ENCODE assay signal across 13 cellular contexts in genomic region chr13:25902946-25903345, GRCh38.
DNase-seq lines count a peak whose midpoint lies in the region; ATAC-seq, FAIRE-seq and TF ChIP-seq lines count a peak whose summit lies in the region.
"Had no signal": no experiment of that assay in that cellular context is flagged by ENCODE, and none has a peak within 500 bp of the region (broad histone marks: within the 10 kb centered on the region; RNA-seq: fewer than 3 reads in every experiment).

No MANE protein-coding gene starts in this region.

- POLR2A ChIA-PET in H1 (lab: Charles Lee; ENCODE audit: partially characterized antibody) = no interaction called here
- POLR2A ChIA-PET in activated CD4-positive, alpha-beta T cell treated with anti-CD3 and anti-CD28 coated beads, Interleukin-2, amount 10 ng/mL, durations not matched to agents 7 days and 5 days (lab: Charles Lee) = no interaction called here

- no peak for FAIRE-seq in H1 (lab: Jason Lieb, UNC)
- no peak for FAIRE-seq in RCC 7860 (lab: Jason Lieb, UNC)
- FAIRE-seq in GM19239 (lab: Jason Lieb, UNC) = no peak

- peaks cover 63% of the 10 kb centered on the region for H3K4me1 ChIP-seq in BLaER1
- peaks cover 11% of the 10 kb centered on the region; the same call in 1 of the 2 replicates for H3K4me1 ChIP-seq in Karpas-422 (ENCODE audit: low read length)
- peaks cover 0 to 4% (median 3%) of the 10 kb centered on the region in 4 experiments; a peak in 3 of 7 replicates for H3K4me1 ChIP-seq in H1 (replicated peaks in 1 of 4; ENCODE audit: control insufficient read depth in 3 of 4, insufficient read depth in 4 of 4, low read length in 3 of 4)

- H3K4ac ChIP-seq in H1 (replicated peaks; ENCODE audit: insufficient read length, low read depth, low read length) = no peak overlapping the region

- peak overlapping the region; percentile 28; the same call in 1 of the 2 replicates for H2BK5ac ChIP-seq in H1 (ENCODE audit: low read depth, low read length)

- no peak for TF ChIP-seq RAD21 in H1 (IDR thresholded peaks at IDR 0.05 in 1 of 2, conservative IDR thresholded peaks at IDR 0.05 in 1 of 2; ENCODE audit: low read depth in 2 of 2, low read length in 2 of 2)

- H2AFZ ChIP-seq in Karpas-422 (ENCODE audit: low read length) (peak overlapping the region; percentile 73; the same call in 1 of the 2 replicates), H1 (ENCODE audit: low read length) (no peak overlapping the region)

- no peak overlapping the region for H3K9ac ChIP-seq in BLaER1
- H3K9ac ChIP-seq in Karpas-422 (ENCODE audit: low read length) = peak overlapping the region; percentile 3; the same call in 1 of the 2 replicates
- H3K9ac ChIP-seq in H1 (replicated peaks in 1 of 4; ENCODE audit: extremely low read depth in 1 of 4, low read depth in 3 of 4, low read length in 3 of 4) = no peak overlapping the region

- 0 out of 2 replicates have a peak overlapping the region, but pooled peaks have one; percentile 32 for H2BK15ac ChIP-seq in H1 (ENCODE audit: low read length)

- H3K4me3 ChIP-seq in BLaER1 (no peak overlapping the region), Karpas-422 (ENCODE audit: low read length) (peak overlapping the region; percentile 12; the same call in 1 of the 2 replicates), H1 (ENCODE audit: extremely low read depth in 1 of 4, insufficient read depth in 2 of 4, low read depth in 3 of 4, low read length in 4 of 4) (no peak overlapping the region)
- H3K4me3 ChIP-seq: lung had no signal

- H3K18ac ChIP-seq in H1 (ENCODE audit: extremely low read depth, low read length) = 0 out of 2 replicates have a peak overlapping the region, but pooled peaks have one; percentile 62

- H3K4me3 Mint-ChIP-seq in activated CD4-positive, alpha-beta T cell treated with anti-CD3 and anti-CD28 coated beads, Interleukin-2, amount 10 ng/mL, durations not matched to agents 7 days and 5 days = no peak overlapping the region
- H3K4me3 Mint-ChIP-seq: CD8-positive, alpha-beta T cell; effector memory CD8-positive, alpha-beta T cell had no signal

- H3K4me2 ChIP-seq in BLaER1 = peak overlapping the region; percentile 47
- H3K4me2 ChIP-seq in Karpas-422 (ENCODE audit: low read depth, low read length, poor library complexity, severe bottlenecking) = peak overlapping the region; percentile 51
- no peak overlapping the region for H3K4me2 ChIP-seq in H1 (ENCODE audit: insufficient read depth in 1 of 2, low read depth in 2 of 2, low read length in 2 of 2)

- TF ChIP-seq CTCF in H1 (IDR thresholded peaks at IDR 0.05; ENCODE audit: control extremely low read depth in 1 of 3, insufficient read depth in 1 of 3, low read depth in 1 of 3, low read length in 3 of 3) = no peak
- TF ChIP-seq CTCF in GM10266 (IDR thresholded peaks at IDR 0.05; ENCODE audit: control insufficient read depth, insufficient read depth, low read depth, missing control alignments) = no peak

- H3K9me3 Mint-ChIP-seq in activated CD4-positive, alpha-beta T cell treated with anti-CD3 and anti-CD28 coated beads, Interleukin-2, amount 10 ng/mL, durations not matched to agents 7 days and 5 days = peaks cover 4% of the 10 kb centered on the region
- H3K9me3 Mint-ChIP-seq: CD8-positive, alpha-beta T cell; effector memory CD8-positive, alpha-beta T cell had no signal

- TF ChIP-seq EP300 in H1 (IDR thresholded peaks at IDR 0.05; ENCODE audit: borderline replicate concordance in 1 of 2, low read depth in 2 of 2, low read length in 2 of 2) = no peak

- H3K36me3 ChIP-seq in BLaER1 (no peaks in the 10 kb centered on the region), Karpas-422 (ENCODE audit: insufficient read depth, low read length) (no peaks in the 10 kb centered on the region), H1 (ENCODE audit: control insufficient read depth in 2 of 4, insufficient read depth in 4 of 4, low read length in 3 of 4) (no peaks in the 10 kb centered on the region)
- H3K36me3 ChIP-seq: WERI-Rb-1 had no signal

- H4K20me1 ChIP-seq in BLaER1 (no peaks in the 10 kb centered on the region), Karpas-422 (ENCODE audit: insufficient read depth, low read depth, low read length) (no peaks in the 10 kb centered on the region), H1 (replicated peaks in 1 of 2; ENCODE audit: control insufficient read depth in 1 of 2, insufficient read depth in 2 of 2, low read length in 2 of 2) (no peaks in the 10 kb centered on the region)

- H3K79me2 ChIP-seq in Karpas-422 (ENCODE audit: low read length) = no peaks in the 10 kb centered on the region
- H3K79me2 ChIP-seq in H1 (ENCODE audit: control insufficient read depth in 1 of 2, insufficient read depth in 2 of 2, low read length in 2 of 2) = no peaks in the 10 kb centered on the region

- H3K56ac ChIP-seq in H1 (replicated peaks; ENCODE audit: insufficient read length, low read depth, low read length) = no peak overlapping the region

- no peak for DNase-seq in Karpas-422
- DNase-seq in H1 (ENCODE audit: low read depth in 1 of 2, low spot score in 2 of 2) = no peak
- no peak for DNase-seq in RCC 7860 (ENCODE audit: low spot score)
- DNase-seq in GM19239 (ENCODE audit: insufficient read length, low spot score) = no peak
- no peak for DNase-seq in GM10266 (ENCODE audit: extremely low spot score)
- DNase-seq in activated CD4-positive, alpha-beta T cell treated with anti-CD3 and anti-CD28 coated beads, Interleukin-2, amount 10 ng/mL, durations not matched to agents 7 days and 5 days = no peak
- DNase-seq: CD8-positive, alpha-beta T cell; KG1; WERI-Rb-1 had no signal

- no peak overlapping the region for H2BK20ac ChIP-seq in H1 (ENCODE audit: low read length)

- H3K23ac ChIP-seq in H1 (ENCODE audit: insufficient read length) = no peak overlapping the region

- peaks cover 31% of the 10 kb centered on the region for H3K4me1 Mint-ChIP-seq in activated CD4-positive, alpha-beta T cell treated with anti-CD3 and anti-CD28 coated beads, Interleukin-2, amount 10 ng/mL, durations not matched to agents 7 days and 5 days

- CTCF ChIA-PET in H1 (lab: Charles Lee; ENCODE audit: partially characterized antibody) = no interaction called here
- CTCF ChIA-PET in activated CD4-positive, alpha-beta T cell treated with anti-CD3 and anti-CD28 coated beads, Interleukin-2, amount 10 ng/mL, durations not matched to agents 7 days and 5 days (lab: Charles Lee) = no interaction called here

- no peak overlapping the region for H3K27ac Mint-ChIP-seq in activated CD4-positive, alpha-beta T cell treated with anti-CD3 and anti-CD28 coated beads, Interleukin-2, amount 10 ng/mL, durations not matched to agents 7 days and 5 days
- H3K27ac Mint-ChIP-seq: CD8-positive, alpha-beta T cell; effector memory CD8-positive, alpha-beta T cell had no signal

- H3K27ac ChIP-seq in BLaER1 (no peak overlapping the region), Karpas-422 (ENCODE audit: low read length) (no peak overlapping the region), H1 (ENCODE audit: low read depth, low read length) (no peak overlapping the region)
- H3K27ac ChIP-seq: WERI-Rb-1 had no signal

- H3K27me3 ChIP-seq in BLaER1 = no peaks in the 10 kb centered on the region
- H3K27me3 ChIP-seq in Karpas-422 (ENCODE audit: low read length) = no peaks in the 10 kb centered on the region
- H3K27me3 ChIP-seq in H1 (replicated peaks in 1 of 4; ENCODE audit: control insufficient read depth in 3 of 4, extremely low read depth in 1 of 4, insufficient read depth in 3 of 4, low read length in 3 of 4) = no peaks in the 10 kb centered on the region; a peak in 1 of 7 replicates

- H2AK5ac ChIP-seq in H1 (ENCODE audit: low read depth, low read length) = 0 out of 2 replicates have a peak overlapping the region, but pooled peaks have one; percentile 84

- peak overlapping the region; percentile 8 for H4K91ac ChIP-seq in H1 (replicated peaks; ENCODE audit: insufficient read length, low read length)

- H4K8ac ChIP-seq in H1 (ENCODE audit: extremely low read depth, insufficient read depth, low read length) = no peak overlapping the region

- TF ChIP-seq POLR2A in H1 (IDR thresholded peaks at IDR 0.05; ENCODE audit: control extremely low read depth in 1 of 2, low read depth in 2 of 2, low read length in 2 of 2) = no peak

- ATAC-seq in GM18867 (IDR thresholded peaks at IDR 0.05; ENCODE audit: unreplicated experiment) = peak; percentile 63
- ATAC-seq: CD8-positive, alpha-beta T cell; effector memory CD8-positive, alpha-beta T cell had no signal

- H2BK12ac ChIP-seq in H1 (ENCODE audit: low read depth, low read length) = peak overlapping the region; percentile 92; the same call in 1 of the 2 replicates

- WGBS in H1 (ENCODE audit: extremely low coverage in 1 of 2, insufficient coverage in 1 of 2, insufficient read length in 1 of 2, insufficient replicate concordance in 2 of 2, low coverage in 1 of 2, low lambda C conversion rate in 2 of 2, missing lambda C conversion rate in 1 of 2), 2 experiments = 87% methylated on average over 11 of the region's 11 CpGs; no CpG with 5 or more reads in 1 of the 2 experiments

- no peaks in the 10 kb centered on the region; the same call in 1 of the 2 replicates for H3K23me2 ChIP-seq in H1 (ENCODE audit: low read depth, low read length)

- no peak overlapping the region for H2BK120ac ChIP-seq in H1 (replicated peaks; ENCODE audit: low read depth, low read length)

- H3K79me1 ChIP-seq in H1 (ENCODE audit: low read depth, low read length) = no peaks in the 10 kb centered on the region

- H3K14ac ChIP-seq in H1 (ENCODE audit: insufficient read length) = no peak overlapping the region

- H3K36me3 Mint-ChIP-seq in activated CD4-positive, alpha-beta T cell treated with anti-CD3 and anti-CD28 coated beads, Interleukin-2, amount 10 ng/mL, durations not matched to agents 7 days and 5 days (ENCODE audit: low read depth) = no peaks in the 10 kb centered on the region
- H3K36me3 Mint-ChIP-seq: CD8-positive, alpha-beta T cell had no signal

- H3K9me2 ChIP-seq in Karpas-422 (replicated peaks; ENCODE audit: insufficient read depth, low read length) = no peaks in the 10 kb centered on the region

- no peak overlapping the region for H4K5ac ChIP-seq in H1 (ENCODE audit: insufficient read length, low read depth, low read length)

- no peaks in the 10 kb centered on the region for H3K27me3 Mint-ChIP-seq in activated CD4-positive, alpha-beta T cell treated with anti-CD3 and anti-CD28 coated beads, Interleukin-2, amount 10 ng/mL, durations not matched to agents 7 days and 5 days

- H3K9me3 ChIP-seq in BLaER1 (peaks cover 52% of the 10 kb centered on the region), Karpas-422 (ENCODE audit: low read length) (no peaks in the 10 kb centered on the region), H1 (ENCODE audit: insufficient read depth in 2 of 2, low read depth in 1 of 2, low read length in 1 of 2) (peaks cover 17 to 19% of the 10 kb centered on the region in 2 experiments)

TF ChIP-seq in H1, 55 proteins besides CTCF, POLR2A, EP300 and RAD21 (continues in another document):
- TF ChIP-seq FOSL1 (IDR thresholded peaks at IDR 0.05; ENCODE audit: insufficient read depth, low read depth, low read length) (no peak), ASH2L (IDR thresholded peaks at IDR 0.05; ENCODE audit: low read length) (no peak), SRF (IDR thresholded peaks at IDR 0.05; ENCODE audit: low read depth, low read length) (no peak), SP4 (IDR thresholded peaks at IDR 0.05; ENCODE audit: low read length) (no peak), SP1 (IDR thresholded peaks at IDR 0.05; ENCODE audit: low read depth, low read length) (no peak), RFX5 (IDR thresholded peaks at IDR 0.05; ENCODE audit: borderline replicate concordance, low read depth, low read length) (no peak)

Comparison
In these comparisons a context has a peak if more than half of its experiments do, and no peak if none do; other contexts are left out.
1. H3K4me2 ChIP-seq: peak in BLaER1 (single experiment) and Karpas-422 (single experiment); none in H1 (0 of 2).